1 cellular context compared by ENCODE assay signal in the genomic region with DNA sequence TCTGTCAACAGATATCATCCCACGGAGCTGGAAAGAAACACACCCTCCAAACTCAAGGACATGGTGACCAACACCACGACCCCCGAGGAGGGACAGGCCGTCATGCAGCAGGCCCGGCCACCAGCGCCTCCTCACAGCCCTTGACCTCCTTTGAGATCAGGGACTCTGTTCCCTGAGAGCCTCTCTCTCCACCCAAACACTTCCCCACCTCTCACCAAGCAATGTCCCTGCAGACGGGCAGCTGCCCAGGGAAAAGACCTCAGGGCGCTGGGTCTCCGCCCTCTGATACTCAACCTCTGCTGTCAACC.
TF ChIP-seq lines count a peak whose summit lies in the region.

No MANE protein-coding gene starts in this region.

TF ChIP-seq in WTC11, 78 proteins besides CTCF, POLR2A, EP300 and RAD21 (continued from another document):
- TF ChIP-seq, protein P1, sequence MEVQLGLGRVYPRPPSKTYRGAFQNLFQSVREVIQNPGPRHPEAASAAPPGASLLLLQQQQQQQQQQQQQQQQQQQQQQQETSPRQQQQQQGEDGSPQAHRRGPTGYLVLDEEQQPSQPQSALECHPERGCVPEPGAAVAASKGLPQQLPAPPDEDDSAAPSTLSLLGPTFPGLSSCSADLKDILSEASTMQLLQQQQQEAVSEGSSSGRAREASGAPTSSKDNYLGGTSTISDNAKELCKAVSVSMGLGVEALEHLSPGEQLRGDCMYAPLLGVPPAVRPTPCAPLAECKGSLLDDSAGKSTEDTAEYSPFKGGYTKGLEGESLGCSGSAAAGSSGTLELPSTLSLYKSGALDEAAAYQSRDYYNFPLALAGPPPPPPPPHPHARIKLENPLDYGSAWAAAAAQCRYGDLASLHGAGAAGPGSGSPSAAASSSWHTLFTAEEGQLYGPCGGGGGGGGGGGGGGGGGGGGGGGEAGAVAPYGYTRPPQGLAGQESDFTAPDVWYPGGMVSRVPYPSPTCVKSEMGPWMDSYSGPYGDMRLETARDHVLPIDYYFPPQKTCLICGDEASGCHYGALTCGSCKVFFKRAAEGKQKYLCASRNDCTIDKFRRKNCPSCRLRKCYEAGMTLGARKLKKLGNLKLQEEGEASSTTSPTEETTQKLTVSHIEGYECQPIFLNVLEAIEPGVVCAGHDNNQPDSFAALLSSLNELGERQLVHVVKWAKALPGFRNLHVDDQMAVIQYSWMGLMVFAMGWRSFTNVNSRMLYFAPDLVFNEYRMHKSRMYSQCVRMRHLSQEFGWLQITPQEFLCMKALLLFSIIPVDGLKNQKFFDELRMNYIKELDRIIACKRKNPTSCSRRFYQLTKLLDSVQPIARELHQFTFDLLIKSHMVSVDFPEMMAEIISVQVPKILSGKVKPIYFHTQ (CRISPR knock-in tag; IDR thresholded peaks at IDR 0.05), result no peak
- TF ChIP-seq TEAD4 (CRISPR knock-in tag; IDR thresholded peaks at IDR 0.05) (no peak), NR2C2 (CRISPR knock-in tag; IDR thresholded peaks at IDR 0.05) (no peak)
